1 cellular context compared by ENCODE assay signal in genomic region chr22:21646608-21647590, GRCh38.
A peak's percentile ranks its signal among the peaks of the same experiment; 100 is the strongest.
TF ChIP-seq lines count a peak whose summit lies in the region.

No MANE protein-coding gene starts in this region.

TF ChIP-seq in HepG2, 621 proteins besides CTCF, POLR2A, EP300 and RAD21 (continued from another document):
- no peak for TF ChIP-seq ZNF768 (CRISPR knock-in tag; IDR thresholded peaks at IDR 0.05)
- no peak for TF ChIP-seq ZGPAT (CRISPR knock-in tag; IDR thresholded peaks at IDR 0.05)
- no peak for TF ChIP-seq NPAS2 (CRISPR knock-in tag; IDR thresholded peaks at IDR 0.05; ENCODE audit: borderline replicate concordance)
- no peak for TF ChIP-seq ELK4 (CRISPR knock-in tag; IDR thresholded peaks at IDR 0.05; ENCODE audit: borderline replicate concordance)
- no peak for TF ChIP-seq ZNF280B (CRISPR knock-in tag; IDR thresholded peaks at IDR 0.05; ENCODE audit: borderline replicate concordance)
- TF ChIP-seq ETS1 (CRISPR knock-in tag; IDR thresholded peaks at IDR 0.05), result no peak
- TF ChIP-seq ATF5 (CRISPR knock-in tag; IDR thresholded peaks at IDR 0.05; ENCODE audit: low read depth), result no peak
- TF ChIP-seq ZNF556 (CRISPR knock-in tag; IDR thresholded peaks at IDR 0.05; ENCODE audit: borderline replicate concordance), result no peak
- TF ChIP-seq ISL2 (CRISPR knock-in tag; IDR thresholded peaks at IDR 0.05), result 0 out of 2 replicates have a peak, but pooled peaks have one; percentile 22
- no peak for TF ChIP-seq ZNF296 (CRISPR knock-in tag; conservative IDR thresholded peaks at IDR 0.05)
- TF ChIP-seq SMAD9 (CRISPR knock-in tag; IDR thresholded peaks at IDR 0.05), result no peak
- no peak for TF ChIP-seq ZNF564 (CRISPR knock-in tag; IDR thresholded peaks at IDR 0.05)
- TF ChIP-seq PHB2 (IDR thresholded peaks at IDR 0.05; ENCODE audit: partially characterized antibody), result no peak
- no peak for TF ChIP-seq GLMP (CRISPR knock-in tag; IDR thresholded peaks at IDR 0.05; ENCODE audit: borderline replicate concordance)
- TF ChIP-seq THAP9 (CRISPR knock-in tag; IDR thresholded peaks at IDR 0.05; ENCODE audit: borderline replicate concordance), result no peak
- peak; percentile 14 for TF ChIP-seq TEAD3 (CRISPR knock-in tag; optimal IDR thresholded peaks at IDR 0.05; ENCODE audit: borderline replicate concordance)
- TF ChIP-seq ZNF160 (CRISPR knock-in tag; IDR thresholded peaks at IDR 0.05), result peak; percentile 41; the same call in 1 of the 2 replicates
- TF ChIP-seq ZNF121 (CRISPR knock-in tag; IDR thresholded peaks at IDR 0.05), result 0 out of 2 replicates have a peak, but pooled peaks have one; percentile 18
- no peak for TF ChIP-seq BCL3 (CRISPR knock-in tag; IDR thresholded peaks at IDR 0.05)
- no peak for TF ChIP-seq ZBTB10 (CRISPR knock-in tag; IDR thresholded peaks at IDR 0.05; ENCODE audit: borderline replicate concordance)
- no peak for TF ChIP-seq ARID2 (CRISPR knock-in tag; IDR thresholded peaks at IDR 0.05; ENCODE audit: borderline replicate concordance)
- no peak for TF ChIP-seq ADNP (CRISPR knock-in tag; IDR thresholded peaks at IDR 0.05)
- no peak for TF ChIP-seq ZNF18 (CRISPR knock-in tag; IDR thresholded peaks at IDR 0.05; ENCODE audit: insufficient replicate concordance)
TF ChIP-seq in HepG2: peak in this region for 26.
